ENCODE assay signal across 1 cellular context in the genomic region with DNA sequence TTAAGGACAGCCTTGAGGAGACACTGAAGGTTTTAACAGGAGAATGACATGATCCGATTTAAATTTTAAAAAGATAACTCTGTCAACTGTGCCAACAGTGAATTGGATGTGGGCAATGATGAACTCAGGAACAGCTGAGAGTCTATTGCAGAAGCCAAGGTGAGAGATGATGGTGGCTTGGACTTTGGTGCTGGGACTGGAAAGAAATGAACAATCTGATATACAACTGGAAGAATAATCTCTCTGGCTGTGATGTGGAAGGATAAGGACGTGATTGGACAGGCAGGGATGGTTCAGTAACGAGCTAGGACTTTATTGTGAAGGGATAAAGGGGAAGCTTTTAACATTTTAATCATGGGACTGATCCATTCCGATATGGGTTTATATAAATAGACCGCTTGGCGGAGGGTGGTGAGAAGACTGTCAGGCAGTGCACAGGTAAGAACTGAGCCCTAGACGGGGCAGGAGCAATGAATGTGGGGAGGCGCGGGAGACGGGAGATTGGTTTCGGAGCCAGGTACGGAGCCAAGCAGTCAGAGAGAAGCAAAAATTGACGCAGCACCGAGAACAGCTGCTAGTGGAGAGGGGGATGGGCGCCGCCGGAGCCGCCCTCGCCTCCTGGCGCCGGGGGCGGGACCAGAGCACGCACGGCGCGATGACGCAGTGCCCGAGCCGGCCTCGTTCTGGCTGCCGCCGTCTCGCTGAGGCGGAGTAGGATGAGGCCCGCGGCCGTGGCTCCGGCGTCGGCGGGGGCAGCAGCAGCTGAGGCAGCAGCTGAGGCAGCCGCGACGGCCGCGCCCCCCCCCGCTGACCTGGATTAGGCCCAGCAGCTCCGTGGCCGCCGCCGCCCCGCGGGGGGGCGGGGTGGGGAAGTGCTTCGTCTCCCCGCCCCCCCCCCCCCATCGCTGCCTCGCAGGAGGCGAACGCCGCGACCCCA.
A peak's percentile ranks its signal among the peaks of the same experiment; 100 is the strongest.
TF ChIP-seq lines count a peak whose summit lies in the region.

A gene with protein sequence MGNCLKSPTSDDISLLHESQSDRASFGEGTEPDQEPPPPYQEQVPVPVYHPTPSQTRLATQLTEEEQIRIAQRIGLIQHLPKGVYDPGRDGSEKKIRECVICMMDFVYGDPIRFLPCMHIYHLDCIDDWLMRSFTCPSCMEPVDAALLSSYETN (plus strand): TSS at position 663 of the 937 bp plus-strand sequence. CDS start 484 bp downstream, outside the sequence.

TF ChIP-seq in K562, 482 proteins besides CTCF, POLR2A, EP300 and RAD21 (continued from another document and continues in another):
- TF ChIP-seq, protein P1, sequence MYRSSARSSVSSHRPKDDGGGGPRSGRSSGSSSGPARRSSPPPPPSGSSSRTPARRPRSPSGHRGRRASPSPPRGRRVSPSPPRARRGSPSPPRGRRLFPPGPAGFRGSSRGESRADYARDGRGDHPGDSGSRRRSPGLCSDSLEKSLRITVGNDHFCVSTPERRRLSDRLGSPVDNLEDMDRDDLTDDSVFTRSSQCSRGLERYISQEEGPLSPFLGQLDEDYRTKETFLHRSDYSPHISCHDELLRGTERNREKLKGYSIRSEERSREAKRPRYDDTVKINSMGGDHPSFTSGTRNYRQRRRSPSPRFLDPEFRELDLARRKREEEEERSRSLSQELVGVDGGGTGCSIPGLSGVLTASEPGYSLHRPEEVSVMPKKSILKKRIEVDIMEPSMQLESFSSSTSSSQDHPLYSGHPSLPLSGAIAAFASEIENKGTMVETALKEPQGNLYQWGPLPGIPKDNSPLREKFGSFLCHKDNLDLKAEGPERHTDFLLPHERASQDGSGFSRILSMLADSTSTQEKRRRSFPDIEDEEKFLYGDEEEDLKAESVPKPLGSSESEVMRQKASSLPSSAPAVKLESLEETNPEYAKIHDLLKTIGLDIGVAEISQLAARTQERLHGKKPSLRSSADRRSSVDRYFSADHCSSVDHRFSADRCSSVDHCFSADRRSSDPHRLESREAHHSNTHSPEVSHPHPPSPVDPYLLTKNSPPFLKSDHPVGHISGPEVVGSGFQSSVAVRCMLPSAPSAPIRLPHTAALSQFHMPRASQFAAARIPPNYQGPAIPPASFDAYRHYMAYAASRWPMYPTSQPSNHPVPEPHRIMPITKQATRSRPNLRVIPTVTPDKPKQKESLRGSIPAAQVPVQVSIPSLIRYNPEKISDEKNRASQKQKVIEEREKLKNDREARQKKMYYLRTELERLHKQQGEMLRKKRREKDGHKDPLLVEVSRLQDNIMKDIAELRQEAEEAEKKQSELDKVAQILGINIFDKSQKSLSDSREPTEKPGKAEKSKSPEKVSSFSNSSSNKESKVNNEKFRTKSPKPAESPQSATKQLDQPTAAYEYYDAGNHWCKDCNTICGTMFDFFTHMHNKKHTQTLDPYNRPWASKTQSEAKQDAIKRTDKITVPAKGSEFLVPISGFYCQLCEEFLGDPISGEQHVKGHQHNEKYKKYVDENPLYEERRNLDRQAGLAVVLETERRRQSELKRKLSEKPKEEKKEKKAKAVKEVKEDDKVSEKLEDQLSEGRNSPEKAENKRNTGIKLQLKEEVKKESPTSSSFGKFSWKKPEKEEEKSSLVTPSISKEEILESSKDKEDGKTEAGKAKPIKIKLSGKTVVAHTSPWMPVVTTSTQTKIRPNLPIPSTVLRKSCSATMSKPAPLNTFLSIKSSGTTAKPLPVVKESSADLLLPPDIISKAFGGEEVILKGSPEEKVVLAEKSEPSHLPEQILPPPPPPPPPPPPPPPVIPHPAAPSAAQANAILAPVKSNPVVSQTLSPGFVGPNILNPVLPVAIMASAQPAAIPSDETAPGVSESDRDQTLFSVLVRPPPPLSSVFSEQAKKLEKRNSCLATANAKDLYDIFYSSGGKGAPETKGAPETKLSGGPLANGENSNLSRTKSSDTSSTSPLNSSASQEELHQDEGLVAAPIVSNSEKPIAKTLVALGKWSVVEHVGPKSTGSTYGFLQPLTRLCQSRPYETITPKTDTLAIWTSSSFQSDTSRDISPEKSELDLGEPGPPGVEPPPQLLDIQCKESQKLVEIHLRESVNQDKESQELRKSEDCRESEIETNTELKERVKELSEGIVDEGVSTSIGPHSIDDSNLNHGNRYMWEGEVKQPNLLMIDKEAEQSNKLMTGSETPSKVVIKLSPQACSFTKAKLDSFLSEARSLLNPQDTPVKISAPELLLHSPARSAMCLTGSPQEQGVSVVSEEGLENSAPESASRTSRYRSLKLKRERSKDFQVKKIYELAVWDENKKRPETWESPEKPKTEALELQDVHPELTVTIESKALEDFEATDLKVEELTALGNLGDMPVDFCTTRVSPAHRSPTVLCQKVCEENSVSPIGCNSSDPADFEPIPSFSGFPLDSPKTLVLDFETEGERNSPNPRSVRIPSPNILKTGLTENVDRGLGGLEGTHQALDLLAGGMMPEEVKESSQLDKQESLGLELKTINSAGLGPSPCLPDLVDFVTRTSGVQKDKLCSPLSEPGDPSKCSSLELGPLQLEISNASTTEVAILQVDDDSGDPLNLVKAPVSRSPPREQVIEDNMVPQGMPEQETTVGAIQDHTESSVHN (IDR thresholded peaks at IDR 0.05; ENCODE audit: borderline replicate concordance in 1 of 2, low read depth in 1 of 2): peak in 1 of 2 experiments; percentile 69; a peak in 1 of 4 replicates
- TF ChIP-seq ZNF274 (IDR thresholded peaks at IDR 0.05; ENCODE audit: borderline replicate concordance, low read depth, low read length): no peak
- TF ChIP-seq IFI16 (CRISPR knock-in tag; IDR thresholded peaks at IDR 0.05): no peak
- TF ChIP-seq ZNF785 (CRISPR knock-in tag; IDR thresholded peaks at IDR 0.05): no peak
- TF ChIP-seq ZBTB1 (CRISPR knock-in tag; IDR thresholded peaks at IDR 0.05; ENCODE audit: borderline replicate concordance, low read depth): no peak; the same call in 1 of the 2 replicates
- TF ChIP-seq, protein P2, sequence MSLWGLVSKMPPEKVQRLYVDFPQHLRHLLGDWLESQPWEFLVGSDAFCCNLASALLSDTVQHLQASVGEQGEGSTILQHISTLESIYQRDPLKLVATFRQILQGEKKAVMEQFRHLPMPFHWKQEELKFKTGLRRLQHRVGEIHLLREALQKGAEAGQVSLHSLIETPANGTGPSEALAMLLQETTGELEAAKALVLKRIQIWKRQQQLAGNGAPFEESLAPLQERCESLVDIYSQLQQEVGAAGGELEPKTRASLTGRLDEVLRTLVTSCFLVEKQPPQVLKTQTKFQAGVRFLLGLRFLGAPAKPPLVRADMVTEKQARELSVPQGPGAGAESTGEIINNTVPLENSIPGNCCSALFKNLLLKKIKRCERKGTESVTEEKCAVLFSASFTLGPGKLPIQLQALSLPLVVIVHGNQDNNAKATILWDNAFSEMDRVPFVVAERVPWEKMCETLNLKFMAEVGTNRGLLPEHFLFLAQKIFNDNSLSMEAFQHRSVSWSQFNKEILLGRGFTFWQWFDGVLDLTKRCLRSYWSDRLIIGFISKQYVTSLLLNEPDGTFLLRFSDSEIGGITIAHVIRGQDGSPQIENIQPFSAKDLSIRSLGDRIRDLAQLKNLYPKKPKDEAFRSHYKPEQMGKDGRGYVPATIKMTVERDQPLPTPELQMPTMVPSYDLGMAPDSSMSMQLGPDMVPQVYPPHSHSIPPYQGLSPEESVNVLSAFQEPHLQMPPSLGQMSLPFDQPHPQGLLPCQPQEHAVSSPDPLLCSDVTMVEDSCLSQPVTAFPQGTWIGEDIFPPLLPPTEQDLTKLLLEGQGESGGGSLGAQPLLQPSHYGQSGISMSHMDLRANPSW (CRISPR knock-in tag; IDR thresholded peaks at IDR 0.05): no peak
- TF ChIP-seq NEUROD1 (IDR thresholded peaks at IDR 0.05; ENCODE audit: borderline replicate concordance, low read depth, low read length, partially characterized antibody): peak; percentile 18
- no peak for TF ChIP-seq ZNF124 (CRISPR knock-in tag; IDR thresholded peaks at IDR 0.05)
- TF ChIP-seq BRD4 (IDR thresholded peaks at IDR 0.05): no peak
- no peak for TF ChIP-seq CHD1 (IDR thresholded peaks at IDR 0.05; ENCODE audit: low read length)
- TF ChIP-seq, protein P3, sequence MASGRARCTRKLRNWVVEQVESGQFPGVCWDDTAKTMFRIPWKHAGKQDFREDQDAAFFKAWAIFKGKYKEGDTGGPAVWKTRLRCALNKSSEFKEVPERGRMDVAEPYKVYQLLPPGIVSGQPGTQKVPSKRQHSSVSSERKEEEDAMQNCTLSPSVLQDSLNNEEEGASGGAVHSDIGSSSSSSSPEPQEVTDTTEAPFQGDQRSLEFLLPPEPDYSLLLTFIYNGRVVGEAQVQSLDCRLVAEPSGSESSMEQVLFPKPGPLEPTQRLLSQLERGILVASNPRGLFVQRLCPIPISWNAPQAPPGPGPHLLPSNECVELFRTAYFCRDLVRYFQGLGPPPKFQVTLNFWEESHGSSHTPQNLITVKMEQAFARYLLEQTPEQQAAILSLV (tag; IDR thresholded peaks at IDR 0.05): no peak
- TF ChIP-seq PYGO2 (tag; IDR thresholded peaks at IDR 0.05): no peak
- no peak for TF ChIP-seq ZNF3 (CRISPR knock-in tag; IDR thresholded peaks at IDR 0.05)
- TF ChIP-seq ZNF24 (IDR thresholded peaks at IDR 0.05): 0 out of 2 replicates have a peak, but pooled peaks have one; percentile 25
- no peak for TF ChIP-seq SRF (CRISPR knock-in tag; IDR thresholded peaks at IDR 0.05)
- no peak for TF ChIP-seq BRCA1 (IDR thresholded peaks at IDR 0.05)
- TF ChIP-seq BRCA1 (CRISPR knock-in tag; IDR thresholded peaks at IDR 0.05): no peak
- TF ChIP-seq, protein P4, sequence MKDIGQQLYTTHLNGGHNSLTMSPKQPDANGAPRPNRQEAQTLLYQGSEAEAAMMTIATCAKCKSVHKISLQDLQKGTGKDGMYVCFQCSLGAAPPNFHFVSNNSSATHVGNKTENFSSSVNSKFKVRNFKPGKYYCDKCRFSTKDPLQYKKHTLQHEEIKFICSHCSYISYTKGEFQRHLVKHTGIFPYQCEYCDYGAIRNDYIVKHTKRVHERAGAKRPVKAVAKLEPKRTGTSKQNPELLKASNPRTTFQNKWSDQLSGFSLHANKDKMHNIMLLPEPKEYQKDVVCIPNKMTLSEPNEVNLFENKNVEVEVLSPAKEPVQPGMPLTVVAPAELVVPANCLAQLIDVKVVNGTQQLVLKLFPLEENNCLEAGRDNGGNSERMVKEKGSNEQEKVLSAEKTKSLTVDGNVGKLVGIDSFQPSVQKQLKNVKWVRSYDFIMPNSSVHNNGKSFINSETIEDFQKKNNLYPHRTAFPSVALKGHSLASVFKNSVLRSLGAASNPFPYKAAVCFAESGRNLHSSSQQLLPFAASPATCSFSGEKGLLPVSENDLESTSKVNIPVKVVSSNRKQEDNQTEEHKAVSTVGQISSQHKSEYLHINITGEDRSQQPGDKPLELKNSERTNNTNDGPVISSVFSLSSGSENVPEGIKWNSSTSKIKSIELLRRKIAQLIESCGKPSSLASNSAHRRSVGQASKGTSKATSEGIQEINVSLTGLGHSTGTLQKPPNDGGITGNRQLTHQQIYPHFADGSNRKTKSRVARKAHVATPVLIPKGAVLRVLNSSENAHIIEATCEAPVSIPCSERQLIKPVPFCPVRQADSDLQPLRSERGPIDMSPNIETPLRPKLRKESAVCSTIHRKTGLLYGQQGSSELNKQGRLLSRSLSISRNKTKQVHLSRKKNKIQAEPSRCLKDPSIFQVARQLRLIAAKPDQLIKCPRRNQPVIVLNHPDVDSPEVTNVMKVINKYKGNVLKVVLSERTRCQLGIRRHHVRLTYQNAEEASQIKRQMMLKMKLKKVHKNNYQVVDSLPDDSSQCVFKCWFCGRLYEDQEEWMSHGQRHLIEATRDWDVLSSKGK (CRISPR knock-in tag; IDR thresholded peaks at IDR 0.05): no peak
- TF ChIP-seq, protein P5, sequence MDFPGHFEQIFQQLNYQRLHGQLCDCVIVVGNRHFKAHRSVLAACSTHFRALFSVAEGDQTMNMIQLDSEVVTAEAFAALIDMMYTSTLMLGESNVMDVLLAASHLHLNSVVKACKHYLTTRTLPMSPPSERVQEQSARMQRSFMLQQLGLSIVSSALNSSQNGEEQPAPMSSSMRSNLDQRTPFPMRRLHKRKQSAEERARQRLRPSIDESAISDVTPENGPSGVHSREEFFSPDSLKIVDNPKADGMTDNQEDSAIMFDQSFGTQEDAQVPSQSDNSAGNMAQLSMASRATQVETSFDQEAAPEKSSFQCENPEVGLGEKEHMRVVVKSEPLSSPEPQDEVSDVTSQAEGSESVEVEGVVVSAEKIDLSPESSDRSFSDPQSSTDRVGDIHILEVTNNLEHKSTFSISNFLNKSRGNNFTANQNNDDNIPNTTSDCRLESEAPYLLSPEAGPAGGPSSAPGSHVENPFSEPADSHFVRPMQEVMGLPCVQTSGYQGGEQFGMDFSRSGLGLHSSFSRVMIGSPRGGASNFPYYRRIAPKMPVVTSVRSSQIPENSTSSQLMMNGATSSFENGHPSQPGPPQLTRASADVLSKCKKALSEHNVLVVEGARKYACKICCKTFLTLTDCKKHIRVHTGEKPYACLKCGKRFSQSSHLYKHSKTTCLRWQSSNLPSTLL (IDR thresholded peaks at IDR 0.05): no peak
- TF ChIP-seq STAT5B (CRISPR knock-in tag; IDR thresholded peaks at IDR 0.05): no peak
- TF ChIP-seq KAT7 (CRISPR knock-in tag; IDR thresholded peaks at IDR 0.05; ENCODE audit: borderline replicate concordance): peak; percentile 87; the same call in 1 of the 2 replicates
- peak; percentile 86 for TF ChIP-seq TAF7 (tag; IDR thresholded peaks at IDR 0.05)
- TF ChIP-seq, protein P6, sequence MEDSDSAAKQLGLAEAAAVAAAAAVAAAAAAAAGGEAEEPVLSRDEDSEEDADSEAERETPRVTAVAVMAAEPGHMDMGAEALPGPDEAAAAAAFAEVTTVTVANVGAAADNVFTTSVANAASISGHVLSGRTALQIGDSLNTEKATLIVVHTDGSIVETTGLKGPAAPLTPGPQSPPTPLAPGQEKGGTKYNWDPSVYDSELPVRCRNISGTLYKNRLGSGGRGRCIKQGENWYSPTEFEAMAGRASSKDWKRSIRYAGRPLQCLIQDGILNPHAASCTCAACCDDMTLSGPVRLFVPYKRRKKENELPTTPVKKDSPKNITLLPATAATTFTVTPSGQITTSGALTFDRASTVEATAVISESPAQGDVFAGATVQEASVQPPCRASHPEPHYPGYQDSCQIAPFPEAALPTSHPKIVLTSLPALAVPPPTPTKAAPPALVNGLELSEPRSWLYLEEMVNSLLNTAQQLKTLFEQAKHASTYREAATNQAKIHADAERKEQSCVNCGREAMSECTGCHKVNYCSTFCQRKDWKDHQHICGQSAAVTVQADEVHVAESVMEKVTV (CRISPR knock-in tag; IDR thresholded peaks at IDR 0.05): no peak
- no peak for TF ChIP-seq FOXA3 (CRISPR knock-in tag; conservative IDR thresholded peaks at IDR 0.05 in 1 of 2, IDR thresholded peaks at IDR 0.05 in 1 of 2)
- TF ChIP-seq SPI1 (IDR thresholded peaks at IDR 0.05; ENCODE audit: borderline replicate concordance, low read depth, low read length): 0 out of 2 replicates have a peak, but pooled peaks have one; percentile 9
- TF ChIP-seq ERF (CRISPR knock-in tag; IDR thresholded peaks at IDR 0.05): no peak
- peak; percentile 49; the same call in 1 of the 2 replicates for TF ChIP-seq ESRRA (IDR thresholded peaks at IDR 0.05; ENCODE audit: borderline replicate concordance, low read depth)
- TF ChIP-seq SUPT5H (IDR thresholded peaks at IDR 0.05): no peak; the same call in none of the 2 replicates
- TF ChIP-seq SOX6 (IDR thresholded peaks at IDR 0.05): peak; percentile 75
- TF ChIP-seq, protein P7, sequence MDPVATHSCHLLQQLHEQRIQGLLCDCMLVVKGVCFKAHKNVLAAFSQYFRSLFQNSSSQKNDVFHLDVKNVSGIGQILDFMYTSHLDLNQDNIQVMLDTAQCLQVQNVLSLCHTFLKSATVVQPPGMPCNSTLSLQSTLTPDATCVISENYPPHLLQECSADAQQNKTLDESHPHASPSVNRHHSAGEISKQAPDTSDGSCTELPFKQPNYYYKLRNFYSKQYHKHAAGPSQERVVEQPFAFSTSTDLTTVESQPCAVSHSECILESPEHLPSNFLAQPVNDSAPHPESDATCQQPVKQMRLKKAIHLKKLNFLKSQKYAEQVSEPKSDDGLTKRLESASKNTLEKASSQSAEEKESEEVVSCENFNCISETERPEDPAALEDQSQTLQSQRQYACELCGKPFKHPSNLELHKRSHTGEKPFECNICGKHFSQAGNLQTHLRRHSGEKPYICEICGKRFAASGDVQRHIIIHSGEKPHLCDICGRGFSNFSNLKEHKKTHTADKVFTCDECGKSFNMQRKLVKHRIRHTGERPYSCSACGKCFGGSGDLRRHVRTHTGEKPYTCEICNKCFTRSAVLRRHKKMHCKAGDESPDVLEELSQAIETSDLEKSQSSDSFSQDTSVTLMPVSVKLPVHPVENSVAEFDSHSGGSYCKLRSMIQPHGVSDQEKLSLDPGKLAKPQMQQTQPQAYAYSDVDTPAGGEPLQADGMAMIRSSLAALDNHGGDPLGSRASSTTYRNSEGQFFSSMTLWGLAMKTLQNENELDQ (CRISPR knock-in tag; IDR thresholded peaks at IDR 0.05; ENCODE audit: borderline replicate concordance): no peak
